In genomic region chr1:119885903-119886783, GRCh38 we compare ENCODE assay signal across 8 cellular contexts. TPM values are rescaled to one million over a fixed set of nuclear protein-coding genes. Genes with fewer than 3 reads are reported as not detected.
A peak's percentile ranks its signal among the peaks of the same experiment; 100 is the strongest.
DNase-seq lines count a peak whose midpoint lies in the region; ATAC-seq, FAIRE-seq and TF ChIP-seq lines count a peak whose summit lies in the region.

No MANE protein-coding gene starts in this region.

- H3K4me1 Mint-ChIP-seq in CD4-positive, CD25-positive, alpha-beta regulatory T cell: no peaks in the 10 kb centered on the region

- peaks cover 1 to 14% (median 5%) of the 10 kb centered on the region in 7 donors for H3K9me3 Mint-ChIP-seq in CD4-positive, CD25-positive, alpha-beta regulatory T cell

- peaks cover 29% of the 10 kb centered on the region for H3K27me3 Mint-ChIP-seq in CD4-positive, CD25-positive, alpha-beta regulatory T cell

- H3K4me1 ChIP-seq in CD4-positive, CD25-positive, alpha-beta regulatory T cell (ENCODE audit: control insufficient read depth, insufficient read depth, low read length, poor library complexity, severe bottlenecking): no peaks in the 10 kb centered on the region
- H3K4me1 ChIP-seq in cardiac muscle cell (ENCODE audit: low read depth) (no peaks in the 10 kb centered on the region), small intestine (ENCODE audit: control insufficient read depth in 2 of 2, insufficient read depth in 1 of 2, low read depth in 1 of 2, low read length in 1 of 2) (no peaks in the 10 kb centered on the region)

- H3K27me3 ChIP-seq in CD4-positive, CD25-positive, alpha-beta regulatory T cell (ENCODE audit: control insufficient read depth, insufficient read depth, low read length): peaks cover 17% of the 10 kb centered on the region
- peaks cover 16% of the 10 kb centered on the region for H3K27me3 ChIP-seq in cardiac muscle cell
- H3K27me3 ChIP-seq in small intestine (ENCODE audit: control insufficient read depth in 2 of 2, insufficient read depth in 2 of 2, low read length in 2 of 2): peaks cover 0 to 2% of the 10 kb centered on the region in 2 donors

- POLR2A ChIA-PET in RWPE1 (lab: Yijun Ruan, JAX; ENCODE audit: low non-redundant PET): no interaction called here

- DNase-seq in CD4-positive, CD25-positive, alpha-beta regulatory T cell: peak; percentile 11 to 62 (median 18)
- no peak for DNase-seq in H54 (ENCODE audit: insufficient read length, low spot score)
- peak; percentile 38 for DNase-seq in RWPE1 (ENCODE audit: low spot score)
- DNase-seq in activated effector memory CD4-positive, alpha-beta T cell treated with anti-CD3 and anti-CD28 coated beads, Interleukin-2, amount 50 U/mL, for 16 hours: peak; percentile 84
- DNase-seq in cardiac muscle cell (ENCODE audit: low read depth in 1 of 2, low spot score in 1 of 2): peak; percentile 55 to 59
- DNase-seq in small intestine: peak; percentile 56
- DNase-seq in putamen (ENCODE audit: low spot score): no peak

- FAIRE-seq in H54 (lab: Jason Lieb, UNC) (peak; percentile 68), small intestine (lab: Jason Lieb, UNC) (no peak)

- H3K27ac ChIP-seq in CD4-positive, CD25-positive, alpha-beta regulatory T cell (ENCODE audit: insufficient read depth, low read length, poor library complexity, severe bottlenecking): no peak overlapping the region
- H3K27ac ChIP-seq in RWPE1 (no peak overlapping the region), cardiac muscle cell (no peak overlapping the region), small intestine (ENCODE audit: low read depth in 1 of 2, low read length in 1 of 2) (no peak overlapping the region)

- peaks cover 0 to 5% of the 10 kb centered on the region in 2 experiments for H3K9me3 ChIP-seq in CD4-positive, CD25-positive, alpha-beta regulatory T cell (ENCODE audit: control insufficient read depth in 2 of 2, low read length in 2 of 2)
- no peaks in the 10 kb centered on the region for H3K9me3 ChIP-seq in cardiac muscle cell (ENCODE audit: low read depth)
- no peaks in the 10 kb centered on the region for H3K9me3 ChIP-seq in small intestine (ENCODE audit: control insufficient read depth, low read depth)

- TF ChIP-seq CTCF in RWPE1 (conservative IDR thresholded peaks at IDR 0.05; ENCODE audit: low read depth): peak; percentile 63
- TF ChIP-seq CTCF in cardiac muscle cell (IDR thresholded peaks at IDR 0.05; ENCODE audit: low read depth, low read length): peak; percentile 80

- no peaks in the 10 kb centered on the region for H3K36me3 ChIP-seq in CD4-positive, CD25-positive, alpha-beta regulatory T cell (ENCODE audit: control insufficient read depth, insufficient read depth, low read length)
- H3K36me3 ChIP-seq in cardiac muscle cell (no peaks in the 10 kb centered on the region), small intestine (ENCODE audit: control insufficient read depth in 2 of 2, insufficient read depth in 2 of 2, low read length in 2 of 2) (no peaks in the 10 kb centered on the region)

- TF ChIP-seq POLR2A in H54 (IDR thresholded peaks at IDR 0.05; ENCODE audit: low read depth, low read length): no peak

- no peak for ATAC-seq in CD4-positive, CD25-positive, alpha-beta regulatory T cell (ENCODE audit: low read depth in 2 of 2)
- ATAC-seq in HG03460 (IDR thresholded peaks at IDR 0.05; ENCODE audit: unreplicated experiment): no peak

- no peak overlapping the region for H3K4me3 ChIP-seq in CD4-positive, CD25-positive, alpha-beta regulatory T cell (ENCODE audit: low read depth, low read length)
- no peak overlapping the region for H3K4me3 ChIP-seq in cardiac muscle cell
- no peak overlapping the region for H3K4me3 ChIP-seq in small intestine (ENCODE audit: low read depth in 1 of 2, low read length in 2 of 2)

- peaks cover 7% of the 10 kb centered on the region for H3K36me3 Mint-ChIP-seq in CD4-positive, CD25-positive, alpha-beta regulatory T cell

- no peak overlapping the region for H3K4me3 Mint-ChIP-seq in CD4-positive, CD25-positive, alpha-beta regulatory T cell

- 54 to 61% (median 57%) methylated on average over 11 of the region's 11 CpGs for WGBS in small intestine, 3 donors

- CTCF ChIA-PET in RWPE1 (lab: Yijun Ruan, JAX): interaction anchor here (0.7 to 0.8 kb wide), 2 partner anchors 15 to 213 kb away, joined by 3 read pairs; no protein-coding TSS in a partner anchor

- no peak overlapping the region for H3K27ac Mint-ChIP-seq in CD4-positive, CD25-positive, alpha-beta regulatory T cell

RNA-seq across cellular contexts. Expression of gene ADAM30, which starts 10.2 kb away (rescaled TPM):
- total RNA-seq in CD4-positive, CD25-positive, alpha-beta regulatory T cell: not detected
- polyA plus RNA-seq in CD4-positive, CD25-positive, alpha-beta regulatory T cell: not detected
- not detected in 2 replicates for total RNA-seq in cardiac muscle cell
- not detected in 2 replicates for polyA plus RNA-seq in cardiac muscle cell
- polyA plus RNA-seq in small intestine: not detected

Comparison
In these comparisons a context has a peak if more than half of its experiments do, and no peak if none do; other contexts are left out.
1. DNase-seq: peak in CD4-positive, CD25-positive, alpha-beta regulatory T cell (3 of 3), RWPE1 (single experiment), activated effector memory CD4-positive, alpha-beta T cell treated with anti-CD3 and anti-CD28 coated beads, Interleukin-2, amount 50 U/mL, for 16 hours (single experiment), cardiac muscle cell (2 of 2) and small intestine (single experiment); none in H54 (single experiment) and putamen (single experiment).